In genomic region chr2:108923019-108923700, GRCh38 we compare ENCODE assay signal across 16 cellular contexts.
DNase-seq lines count a peak whose midpoint lies in the region; TF ChIP-seq lines count a peak whose summit lies in the region.
"Had no signal": no experiment of that assay in that cellular context is flagged by ENCODE, and none has a peak within 500 bp of the region (broad histone marks: within the 10 kb centered on the region; RNA-seq: fewer than 3 reads in every experiment).

No MANE protein-coding gene starts in this region.

- peak; percentile 23 for DNase-seq in H7
- peak; percentile 75 for DNase-seq in NCI-H2196 treated with DMSO at 0.1 percent for 48 hours (lab: John Stamatoyannopoulos, UW; ENCODE audit: unreplicated experiment)
- DNase-seq in ecto neural progenitor cell (ENCODE audit: low spot score) = peak; percentile 30
- DNase-seq in neural progenitor cell (ENCODE audit: low spot score) = no peak
- no peak for DNase-seq in effector memory CD4-positive, alpha-beta T cell
- no peak for DNase-seq in medulla oblongata (ENCODE audit: extremely low spot score)
- no peak for DNase-seq in cortex of kidney (lab: John Stamatoyannopoulos, UW)
- DNase-seq in germinal center (ENCODE audit: low spot score) = no peak
- DNase-seq: Calu3; kidney glomerular epithelial cell; NCI-H748 treated with DMSO at 0.1 percent for 48 hours; stimulated activated CD4-positive, alpha-beta T cell treated with anti-CD3 and anti-CD28 coated beads, Interleukin-4, amount 100 ng/mL, for 24 hours; stimulated activated CD8-positive, alpha-beta memory T cell treated with anti-CD3 and anti-CD28 coated beads, Interleukin-4, amount 100 ng/mL, for 48 hours; T-cell; WERI-Rb-1 had no signal

- no peak overlapping the region for H3K4me3 Mint-ChIP-seq in neural progenitor cell
- H3K4me3 Mint-ChIP-seq: T-cell had no signal

- H3K4me1 ChIP-seq in neural progenitor cell = peaks cover 13% of the 10 kb centered on the region
- H3K4me1 ChIP-seq in effector memory CD4-positive, alpha-beta T cell (ENCODE audit: control insufficient read depth, insufficient read depth, low read length, poor library complexity, severe bottlenecking) = no peaks in the 10 kb centered on the region

- H3K27me3 ChIP-seq in H7 (ENCODE audit: control insufficient read depth, insufficient read depth, low read length) (no peaks in the 10 kb centered on the region), neural progenitor cell (no peaks in the 10 kb centered on the region)
- H3K27me3 ChIP-seq in effector memory CD4-positive, alpha-beta T cell (replicated peaks; ENCODE audit: control insufficient read depth, insufficient read depth, low read length, poor library complexity, severe bottlenecking) = no peaks in the 10 kb centered on the region

- H4K20me1 ChIP-seq in neural progenitor cell (ENCODE audit: low read depth) = peaks cover 7% of the 10 kb centered on the region

- H2AFZ ChIP-seq in neural progenitor cell (replicated peaks) = no peak overlapping the region

- peaks cover 51% of the 10 kb centered on the region for H3K4me1 Mint-ChIP-seq in neural progenitor cell

- H3K9ac ChIP-seq in neural progenitor cell = no peak overlapping the region

- no peaks in the 10 kb centered on the region for H3K9me3 ChIP-seq in neural progenitor cell (ENCODE audit: low read depth)
- no peaks in the 10 kb centered on the region for H3K9me3 ChIP-seq in effector memory CD4-positive, alpha-beta T cell (ENCODE audit: control insufficient read depth, low read length)

- no peaks in the 10 kb centered on the region for H3K36me3 ChIP-seq in H7 (replicated peaks; ENCODE audit: control insufficient read depth, insufficient read depth, low read length)
- H3K36me3 ChIP-seq in neural progenitor cell = no peaks in the 10 kb centered on the region
- H3K36me3 ChIP-seq in effector memory CD4-positive, alpha-beta T cell (ENCODE audit: control insufficient read depth, insufficient read depth, low read length) = no peaks in the 10 kb centered on the region
- H3K36me3 ChIP-seq: WERI-Rb-1 had no signal

- no peak overlapping the region for H3K4me3 ChIP-seq in H7 (ENCODE audit: insufficient read depth, low read depth, low read length)
- H3K4me3 ChIP-seq in neural progenitor cell = no peak overlapping the region
- no peak overlapping the region for H3K4me3 ChIP-seq in effector memory CD4-positive, alpha-beta T cell (ENCODE audit: insufficient read depth, low read depth, low read length, poor library complexity, severe bottlenecking)

- H3K9me3 Mint-ChIP-seq in neural progenitor cell = peaks cover 2% of the 10 kb centered on the region
- H3K9me3 Mint-ChIP-seq: activated T-helper 2 cell treated with anti-CD3 and anti-CD28 coated beads, Interferon-gamma antibody, Interleukin-2, Interleukin-4, amounts not matched to agents 10 μg/mL and 5 μg/mL and 100 μg/mL, durations not matched to agents 14 hours and 24 hours and 36 hours; T-cell had no signal

- no peak overlapping the region for H3K27ac ChIP-seq in neural progenitor cell
- H3K27ac ChIP-seq in effector memory CD4-positive, alpha-beta T cell (ENCODE audit: insufficient read depth, low read length, poor library complexity, severe bottlenecking) = no peak overlapping the region
- H3K27ac ChIP-seq: WERI-Rb-1 had no signal

- H3K4me2 ChIP-seq in neural progenitor cell = no peak overlapping the region

- H3K27ac Mint-ChIP-seq in neural progenitor cell = peak overlapping the region; percentile 65
- H3K27ac Mint-ChIP-seq: activated T-helper 2 cell treated with anti-CD3 and anti-CD28 coated beads, Interferon-gamma antibody, Interleukin-2, Interleukin-4, amounts not matched to agents 10 μg/mL and 5 μg/mL and 100 μg/mL, durations not matched to agents 14 hours and 24 hours and 36 hours; T-cell had no signal

- H3F3A ChIP-seq in neural progenitor cell (ENCODE audit: low read depth) = peaks cover 5% of the 10 kb centered on the region

- H3K27me3 Mint-ChIP-seq in neural progenitor cell (ENCODE audit: insufficient read depth, low read depth) = peaks cover 21% of the 10 kb centered on the region
- H3K27me3 Mint-ChIP-seq: T-cell had no signal

- no peaks in the 10 kb centered on the region for H3K36me3 Mint-ChIP-seq in neural progenitor cell
- H3K36me3 Mint-ChIP-seq: T-cell had no signal

- TF ChIP-seq CTCF in neural progenitor cell (IDR thresholded peaks at IDR 0.05) = no peak

- no peaks in the 10 kb centered on the region for H3K79me2 ChIP-seq in neural progenitor cell (ENCODE audit: low read depth)

Comparison
In these comparisons a context has a peak if more than half of its experiments do, and no peak if none do; other contexts are left out.
1. DNase-seq: peak in H7 (single experiment), NCI-H2196 treated with DMSO at 0.1 percent for 48 hours (single experiment) and ecto neural progenitor cell (single experiment); none in neural progenitor cell (single experiment), effector memory CD4-positive, alpha-beta T cell (0 of 3), medulla oblongata (single experiment), cortex of kidney (single experiment) and germinal center (single experiment).